Comparison of ENCODE assay signal across 22 cellular contexts in genomic region chr3:178772746-178773145, GRCh38.
DNase-seq lines count a peak whose midpoint lies in the region; ATAC-seq, FAIRE-seq and TF ChIP-seq lines count a peak whose summit lies in the region.
"Had no signal": no experiment of that assay in that cellular context is flagged by ENCODE, and none has a peak within 500 bp of the region (broad histone marks: within the 10 kb centered on the region; RNA-seq: fewer than 3 reads in every experiment).

No MANE protein-coding gene starts in this region.

- H3K36me3 ChIP-seq in BLaER1 (no peaks in the 10 kb centered on the region), GM12878 (ENCODE audit: control insufficient read depth in 2 of 2, insufficient read depth in 2 of 2, low read length in 1 of 2) (no peaks in the 10 kb centered on the region), prostate gland (no peaks in the 10 kb centered on the region)
- H3K36me3 ChIP-seq: BE2C; BLaER1 treated with 17β-estradiol and CSF1 and Interleukin-3, amounts not matched to agents 10 nM and 100 nM had no signal

- no peaks in the 10 kb centered on the region for H3K9me3 ChIP-seq in BLaER1
- peaks cover 5% of the 10 kb centered on the region; the same call in 2 of the 3 replicates for H3K9me3 ChIP-seq in GM12878 (replicated peaks; ENCODE audit: control insufficient read depth, insufficient read depth, low read length)
- H3K9me3 ChIP-seq in prostate gland: no peaks in the 10 kb centered on the region
- H3K9me3 ChIP-seq: BE2C; BLaER1 treated with 17β-estradiol and CSF1 and Interleukin-3, amounts not matched to agents 10 nM and 100 nM; Caco-2 had no signal

- intact Hi-C loops in GM12878 (cut with micrococcal nuclease; ENCODE audit: unreplicated experiment): no loop called here
- intact Hi-C loops in prostate gland (cut with DNase I): no loop called here

- 75% methylated on average over 4 of the region's 4 CpGs for WGBS in GM12878 (ENCODE audit: insufficient coverage, insufficient replicate concordance, low lambda C conversion rate, missing lambda C conversion rate)
- WGBS in prostate gland: 86% methylated on average over 4 of the region's 4 CpGs

- RAD21 ChIA-PET in GM12878 (lab: Charles Lee; ENCODE audit: unreplicated experiment): no interaction called here

- no TSS peak for BruUV-seq in GM12878 (replicated peaks; lab: Mats Ljungman, UMichigan)

- H3K9ac ChIP-seq in BLaER1 (no peak overlapping the region), GM12878 (ENCODE audit: control insufficient read depth, insufficient read depth, low read length) (no peak overlapping the region)
- H3K9ac ChIP-seq: BLaER1 treated with 17β-estradiol and CSF1 and Interleukin-3, amounts not matched to agents 10 nM and 100 nM had no signal

- TF ChIP-seq POLR2A in GM12878 (IDR thresholded peaks at IDR 0.05; ENCODE audit: low read depth, low read length): no peak
- no peak for TF ChIP-seq POLR2A in prostate gland (IDR thresholded peaks at IDR 0.05)

- CTCF ChIA-PET in GM12878 (lab: Yijun Ruan, JAX): no interaction called here

- ATAC-seq in GM12878: no peak
- ATAC-seq: CD8-positive, alpha-beta T cell had no signal

- FAIRE-seq in GM12878 (lab: Jason Lieb, UNC): no peak
- FAIRE-seq: A204.1, D721Med, GM12891, GM19239 had no signal

- H3K79me2 ChIP-seq in GM12878 (ENCODE audit: control insufficient read depth, insufficient read depth, low read length): no peaks in the 10 kb centered on the region

- H4K20me1 ChIP-seq in BLaER1 (no peaks in the 10 kb centered on the region), GM12878 (ENCODE audit: control insufficient read depth, insufficient read depth) (no peaks in the 10 kb centered on the region)
- H4K20me1 ChIP-seq: BLaER1 treated with 17β-estradiol and CSF1 and Interleukin-3, amounts not matched to agents 10 nM and 100 nM had no signal

- H3K4me2 ChIP-seq in BLaER1 (peak overlapping the region; percentile 30), GM12878 (ENCODE audit: control insufficient read depth, insufficient read depth) (no peak overlapping the region)

- no peak for TF ChIP-seq EP300 in GM12878 (IDR thresholded peaks at IDR 0.05; ENCODE audit: borderline replicate concordance in 1 of 2, control insufficient read depth in 1 of 2, low read depth in 2 of 2, low read length in 2 of 2)

- SMC1A ChIA-PET in GM12878 (lab: Charles Lee; ENCODE audit: uncharacterized antibody, unreplicated experiment): interaction anchor here (2.1 kb wide), 1 partner anchor 13 kb away, joined by 4 read pairs; no protein-coding TSS in a partner anchor

- H3K4me1 ChIP-seq in BLaER1 (peaks cover 6% of the 10 kb centered on the region), GM12878 (ENCODE audit: control insufficient read depth, insufficient read depth, low read length) (peaks cover 4% of the 10 kb centered on the region), prostate gland (replicated peaks) (no peaks in the 10 kb centered on the region)
- H3K4me1 ChIP-seq: BE2C, Caco-2 had no signal

- POLR2A ChIA-PET in GM12878 (lab: Charles Lee): no interaction called here

- H2AFZ ChIP-seq in GM12878 (ENCODE audit: control insufficient read depth, low read depth, low read length): no peak overlapping the region

- TF ChIP-seq CTCF in GM12878 (IDR thresholded peaks at IDR 0.05 in 2 of 3, conservative IDR thresholded peaks at IDR 0.05 in 1 of 3; ENCODE audit: control insufficient read depth in 2 of 3, extremely low read depth in 1 of 3, insufficient read depth in 1 of 3, low read depth in 3 of 3, low read length in 3 of 3): no peak
- no peak for TF ChIP-seq CTCF in prostate gland (IDR thresholded peaks at IDR 0.05)

- H3K27me3 ChIP-seq in BLaER1 (no peaks in the 10 kb centered on the region), GM12878 (replicated peaks in 1 of 2; ENCODE audit: control insufficient read depth in 2 of 2, insufficient read depth in 2 of 2, low read length in 1 of 2) (no peaks in the 10 kb centered on the region), prostate gland (replicated peaks; ENCODE audit: insufficient read depth) (no peaks in the 10 kb centered on the region)
- H3K27me3 ChIP-seq: BE2C; BLaER1 treated with 17β-estradiol and CSF1 and Interleukin-3, amounts not matched to agents 10 nM and 100 nM had no signal

- no peak overlapping the region for H3K27ac ChIP-seq in BLaER1
- H3K27ac ChIP-seq in GM12878 (ENCODE audit: control insufficient read depth, insufficient read depth): no peak overlapping the region
- H3K27ac ChIP-seq in prostate gland: no peak overlapping the region
- H3K27ac ChIP-seq: 22Rv1; BLaER1 treated with 17β-estradiol and CSF1 and Interleukin-3, amounts not matched to agents 10 nM and 100 nM; C4-2B had no signal

- in situ Hi-C loops in GM12878 (cut with MboI): no loop called here

- DNase-seq in Jurkat, Clone E6-1 (ENCODE audit: low read depth, low spot score): peak; percentile 79
- DNase-seq in GM12878 (ENCODE audit: low read depth, low spot score) (no peak), prostate gland (ENCODE audit: low spot score) (no peak), A172 (ENCODE audit: low spot score) (no peak)
- DNase-seq in stimulated activated naive CD4-positive, alpha-beta T cell treated with Interleukin-2 at 50 U/mL for 16 hours (lab: John Stamatoyannopoulos, UW): no peak
- DNase-seq: ACHN; BE2C; Caco-2; Calu3; CD4-positive, alpha-beta T cell; CD8-positive, alpha-beta T cell; DMS79 treated with DMSO at 0.1 percent for 48 hours; EL; GDM1 had no signal

- no peak overlapping the region for H3K4me3 ChIP-seq in BLaER1
- no peak overlapping the region for H3K4me3 ChIP-seq in Jurkat, Clone E6-1 (ENCODE audit: low read length)
- H3K4me3 ChIP-seq in GM12878: no peak overlapping the region
- no peak overlapping the region for H3K4me3 ChIP-seq in prostate gland
- H3K4me3 ChIP-seq: BLaER1 treated with 17β-estradiol and CSF1 and Interleukin-3, amounts not matched to agents 10 nM and 100 nM had no signal

- TF ChIP-seq RAD21 in GM12878 (IDR thresholded peaks at IDR 0.05; ENCODE audit: insufficient read depth, low read depth, low read length): no peak

TF ChIP-seq in GM12878, 131 proteins besides CTCF, POLR2A, EP300 and RAD21:
- peak; percentile 71 for TF ChIP-seq MTA2 (IDR thresholded peaks at IDR 0.05; ENCODE audit: low read depth)
- TF ChIP-seq, protein P1, sequence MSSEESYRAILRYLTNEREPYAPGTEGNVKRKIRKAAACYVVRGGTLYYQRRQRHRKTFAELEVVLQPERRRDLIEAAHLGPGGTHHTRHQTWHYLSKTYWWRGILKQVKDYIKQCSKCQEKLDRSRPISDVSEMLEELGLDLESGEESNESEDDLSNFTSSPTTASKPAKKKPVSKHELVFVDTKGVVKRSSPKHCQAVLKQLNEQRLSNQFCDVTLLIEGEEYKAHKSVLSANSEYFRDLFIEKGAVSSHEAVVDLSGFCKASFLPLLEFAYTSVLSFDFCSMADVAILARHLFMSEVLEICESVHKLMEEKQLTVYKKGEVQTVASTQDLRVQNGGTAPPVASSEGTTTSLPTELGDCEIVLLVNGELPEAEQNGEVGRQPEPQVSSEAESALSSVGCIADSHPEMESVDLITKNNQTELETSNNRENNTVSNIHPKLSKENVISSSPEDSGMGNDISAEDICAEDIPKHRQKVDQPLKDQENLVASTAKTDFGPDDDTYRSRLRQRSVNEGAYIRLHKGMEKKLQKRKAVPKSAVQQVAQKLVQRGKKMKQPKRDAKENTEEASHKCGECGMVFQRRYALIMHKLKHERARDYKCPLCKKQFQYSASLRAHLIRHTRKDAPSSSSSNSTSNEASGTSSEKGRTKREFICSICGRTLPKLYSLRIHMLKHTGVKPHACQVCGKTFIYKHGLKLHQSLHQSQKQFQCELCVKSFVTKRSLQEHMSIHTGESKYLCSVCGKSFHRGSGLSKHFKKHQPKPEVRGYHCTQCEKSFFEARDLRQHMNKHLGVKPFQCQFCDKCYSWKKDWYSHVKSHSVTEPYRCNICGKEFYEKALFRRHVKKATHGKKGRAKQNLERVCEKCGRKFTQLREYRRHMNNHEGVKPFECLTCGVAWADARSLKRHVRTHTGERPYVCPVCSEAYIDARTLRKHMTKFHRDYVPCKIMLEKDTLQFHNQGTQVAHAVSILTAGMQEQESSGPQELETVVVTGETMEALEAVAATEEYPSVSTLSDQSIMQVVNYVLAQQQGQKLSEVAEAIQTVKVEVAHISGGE (CRISPR knock-in tag; IDR thresholded peaks at IDR 0.05): no peak
- TF ChIP-seq, protein P2, sequence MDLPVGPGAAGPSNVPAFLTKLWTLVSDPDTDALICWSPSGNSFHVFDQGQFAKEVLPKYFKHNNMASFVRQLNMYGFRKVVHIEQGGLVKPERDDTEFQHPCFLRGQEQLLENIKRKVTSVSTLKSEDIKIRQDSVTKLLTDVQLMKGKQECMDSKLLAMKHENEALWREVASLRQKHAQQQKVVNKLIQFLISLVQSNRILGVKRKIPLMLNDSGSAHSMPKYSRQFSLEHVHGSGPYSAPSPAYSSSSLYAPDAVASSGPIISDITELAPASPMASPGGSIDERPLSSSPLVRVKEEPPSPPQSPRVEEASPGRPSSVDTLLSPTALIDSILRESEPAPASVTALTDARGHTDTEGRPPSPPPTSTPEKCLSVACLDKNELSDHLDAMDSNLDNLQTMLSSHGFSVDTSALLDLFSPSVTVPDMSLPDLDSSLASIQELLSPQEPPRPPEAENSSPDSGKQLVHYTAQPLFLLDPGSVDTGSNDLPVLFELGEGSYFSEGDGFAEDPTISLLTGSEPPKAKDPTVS (IDR thresholded peaks at IDR 0.05; ENCODE audit: low read depth, low read length): no peak
- TF ChIP-seq SIX5 (IDR thresholded peaks at IDR 0.05; ENCODE audit: low read depth, low read length, severe bottlenecking): no peak
- TF ChIP-seq, protein P3, sequence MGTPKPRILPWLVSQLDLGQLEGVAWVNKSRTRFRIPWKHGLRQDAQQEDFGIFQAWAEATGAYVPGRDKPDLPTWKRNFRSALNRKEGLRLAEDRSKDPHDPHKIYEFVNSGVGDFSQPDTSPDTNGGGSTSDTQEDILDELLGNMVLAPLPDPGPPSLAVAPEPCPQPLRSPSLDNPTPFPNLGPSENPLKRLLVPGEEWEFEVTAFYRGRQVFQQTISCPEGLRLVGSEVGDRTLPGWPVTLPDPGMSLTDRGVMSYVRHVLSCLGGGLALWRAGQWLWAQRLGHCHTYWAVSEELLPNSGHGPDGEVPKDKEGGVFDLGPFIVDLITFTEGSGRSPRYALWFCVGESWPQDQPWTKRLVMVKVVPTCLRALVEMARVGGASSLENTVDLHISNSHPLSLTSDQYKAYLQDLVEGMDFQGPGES (IDR thresholded peaks at IDR 0.05): no peak
